ENCODE assay signal across 20 cellular contexts in the genomic region with DNA sequence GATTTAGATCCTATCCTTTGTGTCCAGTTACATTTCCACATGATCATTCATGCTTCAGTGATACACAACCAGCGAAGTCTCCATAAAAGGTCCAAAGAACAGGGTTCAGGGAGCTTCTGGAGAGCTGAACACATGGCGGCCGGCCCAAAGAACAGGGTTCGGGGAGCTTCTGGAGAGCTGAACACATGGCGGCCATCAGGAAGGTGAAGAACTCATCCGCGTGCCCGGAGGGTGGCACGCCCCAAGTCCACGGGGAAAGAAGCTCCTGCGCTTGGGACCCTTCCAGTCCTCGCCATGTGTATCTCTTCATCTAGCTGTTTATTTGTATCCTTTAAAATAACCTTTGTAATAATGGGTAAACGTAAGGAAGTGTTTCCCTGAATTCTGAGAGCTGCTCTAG.
DNase-seq lines count a peak whose midpoint lies in the region; ATAC-seq and TF ChIP-seq lines count a peak whose summit lies in the region.
"Had no signal": no experiment of that assay in that cellular context is flagged by ENCODE, and none has a peak within 500 bp of the region (broad histone marks: within the 10 kb centered on the region; RNA-seq: fewer than 3 reads in every experiment).

No MANE protein-coding gene starts in this region.

- peak overlapping the region; percentile 9 for H3K9ac ChIP-seq in endodermal cell (ENCODE audit: extremely low read depth, low read length, poor library complexity, severe bottlenecking)
- H3K9ac ChIP-seq in mesenchymal stem cell (ENCODE audit: low read length), result no peak overlapping the region

- no peak overlapping the region for H3K14ac ChIP-seq in mesenchymal stem cell (ENCODE audit: low read length in 2 of 2)

- H4K8ac ChIP-seq in mesenchymal stem cell (ENCODE audit: low read length), result no peak overlapping the region

- 95 to 98% methylated on average over 8 to 13 of the region's 13 CpGs for WGBS in endodermal cell (ENCODE audit: insufficient coverage in 1 of 2, insufficient read length in 1 of 2), 2 experiments
- WGBS in mesenchymal stem cell, result 97% methylated on average over 10 of the region's 13 CpGs

- H4K91ac ChIP-seq in mesenchymal stem cell (ENCODE audit: low read length), result no peak overlapping the region

- ATAC-seq in RWPE2 (ENCODE audit: low read depth) (no peak), GM21381 (IDR thresholded peaks at IDR 0.05; ENCODE audit: unreplicated experiment) (no peak)
- ATAC-seq: Right ventricle myocardium inferior had no signal

- H3K4me3 Mint-ChIP-seq in endodermal cell, result no peak overlapping the region
- no peak overlapping the region for H3K4me3 Mint-ChIP-seq in progenitor cell of endocrine pancreas (ENCODE audit: low read depth)
- no peak overlapping the region for H3K4me3 Mint-ChIP-seq in HFFc6
- H3K4me3 Mint-ChIP-seq: CD4-positive, CD25-positive, alpha-beta regulatory T cell had no signal

- H3K23ac ChIP-seq in mesenchymal stem cell (ENCODE audit: low read length in 2 of 2), result no peak overlapping the region

- H3K9me3 Mint-ChIP-seq in endodermal cell (peaks cover 7% of the 10 kb centered on the region), progenitor cell of endocrine pancreas (ENCODE audit: low read depth) (peaks cover 11% of the 10 kb centered on the region), HFFc6 (no peaks in the 10 kb centered on the region)

- H3K4me3 ChIP-seq in RWPE2 (ENCODE audit: severe bottlenecking), result no peak overlapping the region
- no peak overlapping the region for H3K4me3 ChIP-seq in endodermal cell (ENCODE audit: low read length)
- H3K4me3 ChIP-seq in mesenchymal stem cell (ENCODE audit: insufficient read depth in 1 of 2, low read depth in 1 of 2, low read length in 2 of 2), result peak overlapping the region in 1 of 2 experiments; percentile 11
- H3K4me3 ChIP-seq: Peyer's patch had no signal

- H2AK5ac ChIP-seq in mesenchymal stem cell (ENCODE audit: low read length, severe bottlenecking), result peak overlapping the region; percentile 18

- H3K27ac ChIP-seq in RWPE2 (ENCODE audit: poor library complexity, severe bottlenecking) (peak overlapping the region; percentile 99), endodermal cell (ENCODE audit: low read depth, low read length) (no peak overlapping the region), mesenchymal stem cell (ENCODE audit: low read length, poor library complexity, severe bottlenecking) (no peak overlapping the region)
- H3K27ac ChIP-seq: Peyer's patch had no signal

- no peak overlapping the region for H2AFZ ChIP-seq in mesenchymal stem cell (ENCODE audit: low read depth, low read length)

- H3K36me3 ChIP-seq in RWPE2 (ENCODE audit: low read depth) (no peaks in the 10 kb centered on the region), endodermal cell (ENCODE audit: control insufficient read depth, insufficient read depth, low read length) (no peaks in the 10 kb centered on the region), mesenchymal stem cell (ENCODE audit: control insufficient read depth in 1 of 2, insufficient read depth in 2 of 2, low read depth in 1 of 2, low read length in 2 of 2) (no peaks in the 10 kb centered on the region)
- H3K36me3 ChIP-seq: Peyer's patch had no signal

- no peak overlapping the region for H3K18ac ChIP-seq in mesenchymal stem cell (ENCODE audit: low read depth in 1 of 2, low read length in 2 of 2)

- H3K79me1 ChIP-seq in mesenchymal stem cell (replicated peaks; ENCODE audit: low read length, poor library complexity, severe bottlenecking), result no peaks in the 10 kb centered on the region

- peaks cover 21% of the 10 kb centered on the region for H3K4me1 Mint-ChIP-seq in endodermal cell
- peaks cover 9% of the 10 kb centered on the region for H3K4me1 Mint-ChIP-seq in progenitor cell of endocrine pancreas (ENCODE audit: low read depth)
- H3K4me1 Mint-ChIP-seq in HFFc6 (ENCODE audit: low read depth), result peaks cover 67% of the 10 kb centered on the region
- H3K4me1 Mint-ChIP-seq: CD4-positive, CD25-positive, alpha-beta regulatory T cell had no signal

- H3K27ac Mint-ChIP-seq in endodermal cell (peak overlapping the region; percentile 26), progenitor cell of endocrine pancreas (peak overlapping the region; percentile 56), HFFc6 (no peak overlapping the region)
- H3K27ac Mint-ChIP-seq: CD4-positive, CD25-positive, alpha-beta regulatory T cell had no signal

- peak overlapping the region; percentile 21 for H2BK5ac ChIP-seq in mesenchymal stem cell (ENCODE audit: low read depth, low read length, poor library complexity, severe bottlenecking)

- H3K4me1 ChIP-seq in RWPE2 (ENCODE audit: insufficient read depth, poor library complexity, severe bottlenecking), result peaks cover 50% of the 10 kb centered on the region
- H3K4me1 ChIP-seq in endodermal cell (ENCODE audit: control insufficient read depth, insufficient read depth, low read length), result peaks cover 11% of the 10 kb centered on the region
- peaks cover 1% of the 10 kb centered on the region for H3K4me1 ChIP-seq in mesenchymal stem cell (ENCODE audit: control insufficient read depth, insufficient read depth, low read depth, low read length)
- H3K4me1 ChIP-seq: Peyer's patch had no signal

- H2BK12ac ChIP-seq in mesenchymal stem cell (ENCODE audit: low read length in 2 of 2), result no peak overlapping the region

- H2BK120ac ChIP-seq in mesenchymal stem cell (ENCODE audit: low read depth, low read length), result no peak overlapping the region

- TF ChIP-seq CTCF in RWPE2 (IDR thresholded peaks at IDR 0.05; ENCODE audit: poor library complexity, severe bottlenecking) (no peak), endodermal cell (conservative IDR thresholded peaks at IDR 0.05) (no peak), progenitor cell of endocrine pancreas (IDR thresholded peaks at IDR 0.05; ENCODE audit: unreplicated experiment) (no peak), HFFc6 (IDR thresholded peaks at IDR 0.05) (no peak)

- H3K36me3 Mint-ChIP-seq in endodermal cell (ENCODE audit: low read depth) (no peaks in the 10 kb centered on the region), progenitor cell of endocrine pancreas (ENCODE audit: insufficient read depth) (peaks cover 4% of the 10 kb centered on the region), HFFc6 (ENCODE audit: low read depth) (peaks cover 4% of the 10 kb centered on the region; the same call in 1 of the 2 replicates)
- H3K36me3 Mint-ChIP-seq: CD4-positive, CD25-positive, alpha-beta regulatory T cell had no signal

- H3K27me3 ChIP-seq in RWPE2 (ENCODE audit: insufficient read depth, poor library complexity, severe bottlenecking) (no peaks in the 10 kb centered on the region), endodermal cell (ENCODE audit: control insufficient read depth, insufficient read depth, low read length, poor library complexity, severe bottlenecking) (no peaks in the 10 kb centered on the region), mesenchymal stem cell (ENCODE audit: control insufficient read depth in 1 of 2, insufficient read depth in 1 of 2, low read length in 2 of 2) (no peaks in the 10 kb centered on the region)
- H3K27me3 ChIP-seq: Peyer's patch had no signal

- H3K27me3 Mint-ChIP-seq in endodermal cell (ENCODE audit: insufficient read depth), result no peaks in the 10 kb centered on the region
- H3K27me3 Mint-ChIP-seq in progenitor cell of endocrine pancreas, result no peaks in the 10 kb centered on the region
- H3K27me3 Mint-ChIP-seq in HFFc6 (ENCODE audit: insufficient read depth), result no peaks in the 10 kb centered on the region
- H3K27me3 Mint-ChIP-seq: CD4-positive, CD25-positive, alpha-beta regulatory T cell had no signal

- H3K9me3 ChIP-seq in RWPE2 (ENCODE audit: severe bottlenecking) (no peaks in the 10 kb centered on the region), endodermal cell (ENCODE audit: control insufficient read depth, low read length) (peaks cover 8% of the 10 kb centered on the region), mesenchymal stem cell (ENCODE audit: control insufficient read depth, low read length) (no peaks in the 10 kb centered on the region)
- H3K9me3 ChIP-seq: Peyer's patch had no signal

- H3K4me2 ChIP-seq in mesenchymal stem cell (ENCODE audit: low read length, poor library complexity, severe bottlenecking), result no peak overlapping the region

- H3K4ac ChIP-seq in mesenchymal stem cell (ENCODE audit: low read depth in 1 of 2, low read length in 2 of 2), result no peak overlapping the region

- DNase-seq in RWPE2 (ENCODE audit: low spot score) (no peak), endodermal cell (no peak), mesenchymal stem cell (no peak), progenitor cell of endocrine pancreas (ENCODE audit: low spot score, unreplicated experiment) (no peak), KG1 (lab: John Stamatoyannopoulos, UW) (no peak), HFFc6 (no peak)
- DNase-seq in stimulated activated CD4-positive, alpha-beta T cell treated with anti-CD3 and anti-CD28 coated beads, Interleukin-4, amount 100 ng/mL, for 24 hours, result no peak
- DNase-seq: CD4-positive, CD25-positive, alpha-beta regulatory T cell; EL; GF-D8; H7; MV-4-11; NCI-H1105 treated with DMSO at 0.1 percent for 48 hours; NCI-H1694 treated with DMSO at 0.1 percent for 48 hours; NCI-H2081 treated with DMSO at 0.1 percent for 48 hours; NCI-H446; NCI-H526; Peyer's patch had no signal

- H2BK15ac ChIP-seq in mesenchymal stem cell (ENCODE audit: low read depth, poor library complexity, severe bottlenecking), result no peak overlapping the region
